Comparison of ENCODE assay signal across 1 cellular context in the genomic region with DNA sequence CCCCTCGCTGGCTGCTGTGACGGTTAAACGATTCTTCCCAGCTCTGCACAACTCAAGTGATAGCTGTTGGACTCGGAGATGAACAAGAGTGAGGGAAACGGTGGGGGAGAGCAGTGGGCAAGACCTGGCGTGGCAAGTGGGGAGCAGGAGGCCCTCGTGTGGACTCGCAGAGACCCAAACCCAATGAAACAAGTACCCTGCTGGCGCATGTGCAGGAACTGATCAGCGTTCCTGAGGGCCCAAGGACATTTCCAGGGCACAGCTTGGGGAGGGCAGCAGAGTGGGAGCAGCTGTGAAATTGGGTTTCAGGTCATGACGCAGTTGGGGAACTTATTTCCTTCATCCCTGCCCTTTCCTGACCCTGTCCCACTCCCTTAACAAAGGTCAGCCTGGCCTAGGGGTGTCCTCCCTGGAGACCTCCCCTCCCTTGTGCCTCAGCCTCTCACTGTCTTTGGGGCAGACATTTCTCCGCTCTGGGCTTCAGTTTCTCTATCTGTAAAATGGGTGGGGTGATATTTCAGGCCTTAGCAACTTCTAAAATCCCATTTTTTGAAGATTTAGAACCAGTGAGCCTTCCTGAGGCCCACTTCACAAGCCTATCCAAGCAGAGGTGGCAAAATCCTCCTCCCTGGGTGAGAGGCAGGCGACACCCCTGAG.
TF ChIP-seq lines count a peak whose summit lies in the region.

No MANE protein-coding gene starts in this region.

TF ChIP-seq in WTC11, 78 proteins besides CTCF, POLR2A, EP300 and RAD21 (continued from another document):
- TF ChIP-seq, protein P1, sequence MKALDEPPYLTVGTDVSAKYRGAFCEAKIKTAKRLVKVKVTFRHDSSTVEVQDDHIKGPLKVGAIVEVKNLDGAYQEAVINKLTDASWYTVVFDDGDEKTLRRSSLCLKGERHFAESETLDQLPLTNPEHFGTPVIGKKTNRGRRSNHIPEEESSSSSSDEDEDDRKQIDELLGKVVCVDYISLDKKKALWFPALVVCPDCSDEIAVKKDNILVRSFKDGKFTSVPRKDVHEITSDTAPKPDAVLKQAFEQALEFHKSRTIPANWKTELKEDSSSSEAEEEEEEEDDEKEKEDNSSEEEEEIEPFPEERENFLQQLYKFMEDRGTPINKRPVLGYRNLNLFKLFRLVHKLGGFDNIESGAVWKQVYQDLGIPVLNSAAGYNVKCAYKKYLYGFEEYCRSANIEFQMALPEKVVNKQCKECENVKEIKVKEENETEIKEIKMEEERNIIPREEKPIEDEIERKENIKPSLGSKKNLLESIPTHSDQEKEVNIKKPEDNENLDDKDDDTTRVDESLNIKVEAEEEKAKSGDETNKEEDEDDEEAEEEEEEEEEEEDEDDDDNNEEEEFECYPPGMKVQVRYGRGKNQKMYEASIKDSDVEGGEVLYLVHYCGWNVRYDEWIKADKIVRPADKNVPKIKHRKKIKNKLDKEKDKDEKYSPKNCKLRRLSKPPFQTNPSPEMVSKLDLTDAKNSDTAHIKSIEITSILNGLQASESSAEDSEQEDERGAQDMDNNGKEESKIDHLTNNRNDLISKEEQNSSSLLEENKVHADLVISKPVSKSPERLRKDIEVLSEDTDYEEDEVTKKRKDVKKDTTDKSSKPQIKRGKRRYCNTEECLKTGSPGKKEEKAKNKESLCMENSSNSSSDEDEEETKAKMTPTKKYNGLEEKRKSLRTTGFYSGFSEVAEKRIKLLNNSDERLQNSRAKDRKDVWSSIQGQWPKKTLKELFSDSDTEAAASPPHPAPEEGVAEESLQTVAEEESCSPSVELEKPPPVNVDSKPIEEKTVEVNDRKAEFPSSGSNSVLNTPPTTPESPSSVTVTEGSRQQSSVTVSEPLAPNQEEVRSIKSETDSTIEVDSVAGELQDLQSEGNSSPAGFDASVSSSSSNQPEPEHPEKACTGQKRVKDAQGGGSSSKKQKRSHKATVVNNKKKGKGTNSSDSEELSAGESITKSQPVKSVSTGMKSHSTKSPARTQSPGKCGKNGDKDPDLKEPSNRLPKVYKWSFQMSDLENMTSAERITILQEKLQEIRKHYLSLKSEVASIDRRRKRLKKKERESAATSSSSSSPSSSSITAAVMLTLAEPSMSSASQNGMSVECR (CRISPR knock-in tag; IDR thresholded peaks at IDR 0.05; ENCODE audit: borderline replicate concordance) = no peak
- no peak for TF ChIP-seq GRHL2 (CRISPR knock-in tag; IDR thresholded peaks at IDR 0.05; ENCODE audit: insufficient replicate concordance, severe bottlenecking)
